ENCODE assay signal across 8 cellular contexts in the genomic region with DNA sequence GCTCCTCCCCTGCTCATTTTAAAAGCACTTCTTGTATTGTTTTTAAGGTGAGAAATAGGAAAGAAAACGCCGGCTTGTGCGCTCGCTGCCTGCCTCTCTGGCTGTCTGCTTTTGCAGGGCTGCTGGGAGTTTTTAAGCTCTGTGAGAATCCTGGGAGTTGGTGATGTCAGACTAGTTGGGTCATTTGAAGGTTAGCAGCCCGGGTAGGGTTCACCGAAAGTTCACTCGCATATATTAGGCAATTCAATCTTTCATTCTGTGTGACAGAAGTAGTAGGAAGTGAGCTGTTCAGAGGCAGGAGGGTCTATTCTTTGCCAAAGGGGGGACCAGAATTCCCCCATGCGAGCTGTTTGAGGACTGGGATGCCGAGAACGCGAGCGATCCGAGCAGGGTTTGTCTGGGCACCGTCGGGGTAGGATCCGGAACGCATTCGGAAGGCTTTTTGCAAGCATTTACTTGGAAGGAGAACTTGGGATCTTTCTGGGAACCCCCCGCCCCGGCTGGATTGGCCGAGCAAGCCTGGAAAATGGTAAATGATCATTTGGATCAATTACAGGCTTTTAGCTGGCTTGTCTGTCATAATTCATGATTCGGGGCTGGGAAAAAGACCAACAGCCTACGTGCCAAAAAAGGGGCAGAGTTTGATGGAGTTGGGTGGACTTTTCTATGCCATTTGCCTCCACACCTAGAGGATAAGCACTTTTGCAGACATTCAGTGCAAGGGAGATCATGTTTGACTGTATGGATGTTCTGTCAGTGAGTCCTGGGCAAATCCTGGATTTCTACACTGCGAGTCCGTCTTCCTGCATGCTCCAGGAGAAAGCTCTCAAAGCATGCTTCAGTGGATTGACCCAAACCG.
DNase-seq lines count a peak whose midpoint lies in the region; ATAC-seq and TF ChIP-seq lines count a peak whose summit lies in the region.

A gene (plus strand): TSS at position 261 of the 859 bp plus-strand sequence. CDS start 469 bp downstream, at position 730.

- H3K9me3 ChIP-seq in HEK293 (ENCODE audit: control insufficient read depth, insufficient read depth, low read depth, low read length) (no peaks in the 10 kb centered on the region), duodenal mucosa (ENCODE audit: control insufficient read depth in 1 of 2, low read length in 2 of 2) (no peaks in the 10 kb centered on the region), stomach smooth muscle (ENCODE audit: control insufficient read depth in 2 of 2, low read length in 2 of 2) (no peaks in the 10 kb centered on the region)

- H3K4me1 ChIP-seq in HEK293 (ENCODE audit: control insufficient read depth, insufficient read depth, low read length) (peaks cover 11% of the 10 kb centered on the region), duodenal mucosa (ENCODE audit: control insufficient read depth in 1 of 2, insufficient read depth in 2 of 2, low read length in 2 of 2) (peaks cover 0 to 26% of the 10 kb centered on the region in 2 donors), stomach smooth muscle (ENCODE audit: control insufficient read depth, insufficient read depth, low read length) (peaks cover 9% of the 10 kb centered on the region)

- CTCF ChIA-PET in HEK293 (lab: Yijun Ruan, JAX), result interaction anchor here (0.7 to 1.5 kb wide), 2 partner anchors 13 to 164 kb away, joined by 3 to 12 read pairs; no protein-coding TSS in a partner anchor

- peaks cover 0 to 2% of the 10 kb centered on the region in 2 donors for H3K4me1 Mint-ChIP-seq in effector memory CD8-positive, alpha-beta T cell (ENCODE audit: low read depth in 2 of 2)

- H3K27ac ChIP-seq in HEK293 (ENCODE audit: extremely low read depth, low read depth, low read length), result peak within 1 kb of the TSS; percentile 98
- peak within 1 kb of the TSS; percentile 64 for H3K27ac ChIP-seq in duodenal mucosa (ENCODE audit: low read depth, low read length)
- H3K27ac ChIP-seq in stomach smooth muscle (ENCODE audit: low read length), result peak within 1 kb of the TSS; percentile 90

- H3K9ac ChIP-seq in duodenal mucosa (ENCODE audit: low read depth in 1 of 2, low read length in 2 of 2), result peak within 1 kb of the TSS; percentile 2 to 59
- H3K9ac ChIP-seq in stomach smooth muscle (ENCODE audit: low read length in 2 of 2), result peak within 1 kb of the TSS; percentile 65 to 88

- peaks cover 33 to 51% of the 10 kb centered on the region in 2 donors for H3K27me3 Mint-ChIP-seq in effector memory CD8-positive, alpha-beta T cell

- H3K27me3 ChIP-seq in duodenal mucosa (ENCODE audit: control insufficient read depth in 1 of 2, insufficient read depth in 2 of 2, low read length in 2 of 2) (peaks cover 3 to 21% of the 10 kb centered on the region in 2 donors), stomach smooth muscle (ENCODE audit: control insufficient read depth in 1 of 2, insufficient read depth in 2 of 2, low read length in 2 of 2) (peaks cover 0 to 2% of the 10 kb centered on the region in 2 donors)

- H3K27ac Mint-ChIP-seq in effector memory CD8-positive, alpha-beta T cell, result no peak within 1 kb of the TSS

- DNase-seq in COLO829 (ENCODE audit: low spot score) (peak; percentile 100), OCI-M1 (lab: John Stamatoyannopoulos, UW) (peak; percentile 74), left kidney (ENCODE audit: low read depth, low spot score) (peak; percentile 98)
- no peak for DNase-seq in effector memory CD8-positive, alpha-beta T cell

- no peaks in the 10 kb centered on the region for H3K9me3 Mint-ChIP-seq in effector memory CD8-positive, alpha-beta T cell

- H3K36me3 Mint-ChIP-seq in effector memory CD8-positive, alpha-beta T cell (ENCODE audit: insufficient read depth), result no peaks in the 10 kb centered on the region

- no peak within 1 kb of the TSS for H3K4me3 Mint-ChIP-seq in effector memory CD8-positive, alpha-beta T cell

- ATAC-seq in effector memory CD8-positive, alpha-beta T cell (replicated peaks), result no peak
- ATAC-seq in HG02610 (IDR thresholded peaks at IDR 0.05; ENCODE audit: unreplicated experiment), result no peak

- POLR2A ChIA-PET in HEK293 (lab: Yijun Ruan, JAX), result interaction anchor here (0.7 to 1.1 kb wide), 4 partner anchors 21 to 395 kb away, joined by 4 to 6 read pairs (median 4); no protein-coding TSS in a partner anchor

- no peaks in the 10 kb centered on the region for H3K36me3 ChIP-seq in HEK293 (ENCODE audit: control insufficient read depth in 2 of 2, insufficient read depth in 1 of 2, low read length in 2 of 2)
- H3K36me3 ChIP-seq in duodenal mucosa (ENCODE audit: control insufficient read depth in 1 of 2, insufficient read depth in 2 of 2, low read length in 2 of 2), result no peaks in the 10 kb centered on the region
- H3K36me3 ChIP-seq in stomach smooth muscle (ENCODE audit: control insufficient read depth in 2 of 2, insufficient read depth in 2 of 2, low read length in 2 of 2), result no peaks in the 10 kb centered on the region

- H3K4me3 ChIP-seq in HEK293 (ENCODE audit: low read depth, low read length), result peak within 1 kb of the TSS; percentile 56
- H3K4me3 ChIP-seq in duodenal mucosa (ENCODE audit: low read depth in 1 of 2, low read length in 2 of 2), result peak within 1 kb of the TSS; percentile 61 to 70
- peak within 1 kb of the TSS; percentile 79 to 92 for H3K4me3 ChIP-seq in stomach smooth muscle (ENCODE audit: low read length in 2 of 2)

- no peak for TF ChIP-seq CTCF in HEK293 (tag by site-specific recombination; IDR thresholded peaks at IDR 0.05)

TF ChIP-seq in HEK293, 187 proteins besides CTCF, POLR2A, EP300 and RAD21 (continues in another document):
- no peak for TF ChIP-seq ZBTB7A (tag by site-specific recombination; IDR thresholded peaks at IDR 0.05; ENCODE audit: low read depth)
- no peak for TF ChIP-seq ZNF830 (tag by site-specific recombination; IDR thresholded peaks at IDR 0.05; ENCODE audit: low read depth)
- no peak for TF ChIP-seq ZNF10 (tag by site-specific recombination; IDR thresholded peaks at IDR 0.05)
- TF ChIP-seq ZNF140 (tag by site-specific recombination; IDR thresholded peaks at IDR 0.05), result no peak
- TF ChIP-seq ZBTB1 (tag by site-specific recombination; IDR thresholded peaks at IDR 0.05), result no peak
- no peak for TF ChIP-seq ZNF610 (tag by site-specific recombination; IDR thresholded peaks at IDR 0.05; ENCODE audit: borderline replicate concordance)
- TF ChIP-seq, protein P1, sequence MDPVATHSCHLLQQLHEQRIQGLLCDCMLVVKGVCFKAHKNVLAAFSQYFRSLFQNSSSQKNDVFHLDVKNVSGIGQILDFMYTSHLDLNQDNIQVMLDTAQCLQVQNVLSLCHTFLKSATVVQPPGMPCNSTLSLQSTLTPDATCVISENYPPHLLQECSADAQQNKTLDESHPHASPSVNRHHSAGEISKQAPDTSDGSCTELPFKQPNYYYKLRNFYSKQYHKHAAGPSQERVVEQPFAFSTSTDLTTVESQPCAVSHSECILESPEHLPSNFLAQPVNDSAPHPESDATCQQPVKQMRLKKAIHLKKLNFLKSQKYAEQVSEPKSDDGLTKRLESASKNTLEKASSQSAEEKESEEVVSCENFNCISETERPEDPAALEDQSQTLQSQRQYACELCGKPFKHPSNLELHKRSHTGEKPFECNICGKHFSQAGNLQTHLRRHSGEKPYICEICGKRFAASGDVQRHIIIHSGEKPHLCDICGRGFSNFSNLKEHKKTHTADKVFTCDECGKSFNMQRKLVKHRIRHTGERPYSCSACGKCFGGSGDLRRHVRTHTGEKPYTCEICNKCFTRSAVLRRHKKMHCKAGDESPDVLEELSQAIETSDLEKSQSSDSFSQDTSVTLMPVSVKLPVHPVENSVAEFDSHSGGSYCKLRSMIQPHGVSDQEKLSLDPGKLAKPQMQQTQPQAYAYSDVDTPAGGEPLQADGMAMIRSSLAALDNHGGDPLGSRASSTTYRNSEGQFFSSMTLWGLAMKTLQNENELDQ (tag by site-specific recombination; IDR thresholded peaks at IDR 0.05; ENCODE audit: low read depth), result no peak
- no peak for TF ChIP-seq ZNF184 (tag by site-specific recombination; IDR thresholded peaks at IDR 0.05)
- TF ChIP-seq ZNF341 (tag by site-specific recombination; IDR thresholded peaks at IDR 0.05; ENCODE audit: low read depth), result peak; percentile 66
- no peak for TF ChIP-seq ZNF37A (tag by site-specific recombination; IDR thresholded peaks at IDR 0.05)
- no peak for TF ChIP-seq ZNF2 (tag by site-specific recombination; IDR thresholded peaks at IDR 0.05)
- no peak for TF ChIP-seq ZNF121 (tag by site-specific recombination; IDR thresholded peaks at IDR 0.05)
- TF ChIP-seq TRIM28 (IDR thresholded peaks at IDR 0.05; ENCODE audit: borderline replicate concordance, low read length), result no peak
- TF ChIP-seq ZNF776 (tag by site-specific recombination; IDR thresholded peaks at IDR 0.05; ENCODE audit: borderline replicate concordance), result no peak
- TF ChIP-seq, protein P2, sequence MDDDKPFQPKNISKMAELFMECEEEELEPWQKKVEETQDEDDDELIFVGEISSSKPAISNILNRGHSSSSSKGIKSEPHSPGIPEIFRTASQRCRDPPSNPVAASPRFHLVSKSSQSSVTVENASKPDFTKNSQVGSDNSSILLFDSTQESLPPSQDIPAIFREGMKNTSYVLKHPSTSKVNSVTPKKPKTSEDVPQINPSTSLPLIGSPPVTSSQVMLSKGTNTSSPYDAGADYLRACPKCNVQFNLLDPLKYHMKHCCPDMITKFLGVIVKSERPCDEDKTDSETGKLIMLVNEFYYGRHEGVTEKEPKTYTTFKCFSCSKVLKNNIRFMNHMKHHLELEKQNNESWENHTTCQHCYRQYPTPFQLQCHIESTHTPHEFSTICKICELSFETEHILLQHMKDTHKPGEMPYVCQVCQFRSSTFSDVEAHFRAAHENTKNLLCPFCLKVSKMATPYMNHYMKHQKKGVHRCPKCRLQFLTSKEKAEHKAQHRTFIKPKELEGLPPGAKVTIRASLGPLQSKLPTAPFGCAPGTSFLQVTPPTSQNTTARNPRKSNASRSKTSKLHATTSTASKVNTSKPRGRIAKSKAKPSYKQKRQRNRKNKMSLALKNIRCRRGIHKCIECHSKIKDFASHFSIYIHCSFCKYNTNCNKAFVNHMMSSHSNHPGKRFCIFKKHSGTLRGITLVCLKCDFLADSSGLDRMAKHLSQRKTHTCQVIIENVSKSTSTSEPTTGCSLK (tag by site-specific recombination; IDR thresholded peaks at IDR 0.05), result no peak
- TF ChIP-seq KLF9 (tag by site-specific recombination; IDR thresholded peaks at IDR 0.05; ENCODE audit: low read depth), result no peak
- no peak for TF ChIP-seq ZNF677 (tag by site-specific recombination; IDR thresholded peaks at IDR 0.05)
- no peak for TF ChIP-seq ZNF529 (tag by site-specific recombination; IDR thresholded peaks at IDR 0.05; ENCODE audit: insufficient replicate concordance)

Comparison
In these comparisons a context has a peak if more than half of its experiments do, and no peak if none do; other contexts are left out.
1. DNase-seq: peak in COLO829 (single experiment), OCI-M1 (single experiment) and left kidney (single experiment); none in effector memory CD8-positive, alpha-beta T cell (0 of 3).
2. Peak in every context shown above with its lines, with median percentiles within 50 percentile points of each other: H3K27ac ChIP-seq and H3K4me3 ChIP-seq.